In genomic region chr5:141529873-141530272, GRCh38 we compare ENCODE assay signal across 13 cellular contexts. TPM values are rescaled to one million over a fixed set of nuclear protein-coding genes. Genes with fewer than 3 reads are reported as not detected.
DNase-seq lines count a peak whose midpoint lies in the region; ATAC-seq and TF ChIP-seq lines count a peak whose summit lies in the region.
"Had no signal": no experiment of that assay in that cellular context is flagged by ENCODE, and none has a peak within 500 bp of the region (broad histone marks: within the 10 kb centered on the region; RNA-seq: fewer than 3 reads in every experiment).

No MANE protein-coding gene starts in this region.

- no peaks in the 10 kb centered on the region for H3K9me3 ChIP-seq in heart left ventricle
- H3K9me3 ChIP-seq in esophagus muscularis mucosa = no peaks in the 10 kb centered on the region
- no peaks in the 10 kb centered on the region for H3K9me3 ChIP-seq in uterus

- intact Hi-C loops in heart left ventricle (cut with DNase I) (loop anchor here in 9 of 10 donors (1.0 to 10.0 kb wide), 12 partner anchors 23 to 205 kb away; partner anchors contain the start of genes PCDHGA11 (in 2 of the 9), PCDHGB7 (in 2 of the 9), PCDHGA1 (in 1 of the 9) and PCDHGA10 (in 1 of the 9)), Right ventricle myocardium superior (cut with DNase I) (loop anchor here (2.0 to 5.0 kb wide), 2 partner anchors 29 to 103 kb away; no protein-coding TSS in a partner anchor), esophagus muscularis mucosa (cut with DNase I) (loop anchor here (10.0 kb wide), 1 partner anchor 115 kb away; the partner anchor contains the start of genes PCDHGA10 and PCDHGB7), uterus (cut with DNase I; ENCODE audit: low total_unique reads) (loop anchor here (10.0 kb wide), 1 partner anchor 55 kb away; the partner anchor contains the start of gene PCDHGC3)

- H3K27me3 ChIP-seq in heart left ventricle (no peaks in the 10 kb centered on the region), esophagus muscularis mucosa (no peaks in the 10 kb centered on the region), uterus (no peaks in the 10 kb centered on the region)

- TF ChIP-seq EP300 in esophagus muscularis mucosa (IDR thresholded peaks at IDR 0.05) = no peak

- DNase-seq in heart left ventricle (no peak), Right ventricle myocardium superior (no peak), esophagus muscularis mucosa (ENCODE audit: extremely low spot score) (no peak), uterus (no peak), cerebellum (ENCODE audit: low spot score) (no peak), T1000 (lab: John Stamatoyannopoulos, UW) (no peak)
- DNase-seq: activated naive CD8-positive, alpha-beta T cell treated with anti-CD3 and anti-CD28 coated beads, Interleukin-2, amount 50 U/mL, for 24 hours; MM.1S; naive B cell; NCI-H524 had no signal

- H3K4me3 ChIP-seq in heart left ventricle (no peak overlapping the region), esophagus muscularis mucosa (no peak overlapping the region), uterus (no peak overlapping the region)

- H3K36me3 ChIP-seq in heart left ventricle = peaks cover 0 to 93% (median 52%) of the 10 kb centered on the region in 9 donors
- H3K36me3 ChIP-seq in esophagus muscularis mucosa = peaks cover 0 to 72% (median 30%) of the 10 kb centered on the region in 4 donors
- H3K36me3 ChIP-seq in uterus = no peaks in the 10 kb centered on the region

- ATAC-seq in heart left ventricle (no peak), Right ventricle myocardium superior (ENCODE audit: poor library complexity) (no peak), HG03025 (IDR thresholded peaks at IDR 0.05; ENCODE audit: low FRiP score, unreplicated experiment) (peak; percentile 50), GM19035 (IDR thresholded peaks at IDR 0.05; ENCODE audit: unreplicated experiment) (no peak)
- ATAC-seq: activated naive CD8-positive, alpha-beta T cell treated with anti-CD3 and anti-CD28 coated beads, Interleukin-2, amount 50 U/mL, for 24 hours had no signal

- TF ChIP-seq POLR2A in heart left ventricle (IDR thresholded peaks at IDR 0.05) (no peak), esophagus muscularis mucosa (IDR thresholded peaks at IDR 0.05; ENCODE audit: low read depth) (no peak), uterus (IDR thresholded peaks at IDR 0.05) (no peak)

- TF ChIP-seq CTCF in heart left ventricle (IDR thresholded peaks at IDR 0.05) (no peak), esophagus muscularis mucosa (IDR thresholded peaks at IDR 0.05) (no peak), uterus (IDR thresholded peaks at IDR 0.05) (no peak)

- peak overlapping the region; percentile 63 to 90 (median 84) for H3K27ac ChIP-seq in heart left ventricle
- H3K27ac ChIP-seq in esophagus muscularis mucosa (replicated peaks in 1 of 4) = peak overlapping the region; percentile 73 to 83 (median 82)
- peak overlapping the region; percentile 77 to 78 for H3K27ac ChIP-seq in uterus

- WGBS in heart left ventricle, 4 donors = 84 to 91% (median 90%) methylated on average over 7 of the region's 7 CpGs
- 91% methylated on average over 7 of the region's 7 CpGs for WGBS in esophagus muscularis mucosa

- peaks cover 2 to 43% (median 29%) of the 10 kb centered on the region in 12 donors for H3K4me1 ChIP-seq in heart left ventricle
- peaks cover 32 to 51% (median 37%) of the 10 kb centered on the region in 4 donors for H3K4me1 ChIP-seq in esophagus muscularis mucosa
- peaks cover 0 to 10% of the 10 kb centered on the region in 2 donors for H3K4me1 ChIP-seq in uterus

RNA-seq across cellular contexts. Expression of gene PCDHGC5, which starts 41.0 kb away (rescaled TPM):
- total RNA-seq in heart left ventricle (1 to 10 TPM; 1.5 to 5.4 (median 3.0) TPM), Right ventricle myocardium superior (3.0 TPM), esophagus muscularis mucosa (1 to 10 TPM in 3 of 4 donors, under 1 TPM in 1; 0.71 to 3.7 (median 1.4) TPM), uterus (1 to 10 TPM in 3 of 4 donors, under 1 TPM in 1; under 0.01 to 7.5 (median 3.4) TPM), cerebellum (16.4 TPM)
- 1 to 10 TPM in 1 of 2 donors, under 1 TPM in 1; 0.72 to 5.4 TPM for polyA plus RNA-seq in heart left ventricle

RNA-seq across cellular contexts. Expression of gene PCDHGC4, which starts 45.0 kb away (rescaled TPM):
- total RNA-seq in heart left ventricle = 10 to 100 TPM in 1 of 9 donors, 1 to 10 TPM in 8; 1.7 to 10.4 (median 2.9) TPM
- polyA plus RNA-seq in heart left ventricle = 1 to 10 TPM in 1 of 2 donors, under 1 TPM in 1; 0.39 to 4.2 TPM
- 3.0 TPM for total RNA-seq in Right ventricle myocardium superior
- 1 to 10 TPM in 3 of 4 donors, under 1 TPM in 1; 0.91 to 3.3 (median 2.0) TPM for total RNA-seq in esophagus muscularis mucosa
- total RNA-seq in uterus = 1 to 10 TPM; 2.9 to 8.0 (median 6.7) TPM
- 63.2 TPM for total RNA-seq in cerebellum
- total RNA-seq: A172 had no signal

RNA-seq across cellular contexts. Expression of gene PCDHGC3, which starts 54.1 kb away (rescaled TPM):
- 10 to 100 TPM; 12.3 to 32.5 (median 18.4) TPM for total RNA-seq in heart left ventricle
- polyA plus RNA-seq in heart left ventricle = 10 to 100 TPM; 23.3 to 34.8 TPM
- 17.1 TPM for total RNA-seq in Right ventricle myocardium superior
- 10 to 100 TPM; 56.5 to 81.1 (median 65.5) TPM for total RNA-seq in esophagus muscularis mucosa
- total RNA-seq in uterus = 100 to 1,000 TPM in 3 of 4 donors, 10 to 100 TPM in 1; 25.9 to 146 (median 123) TPM
- 72.8 TPM for total RNA-seq in cerebellum
